14 cellular contexts compared by ENCODE assay signal in the genomic region with DNA sequence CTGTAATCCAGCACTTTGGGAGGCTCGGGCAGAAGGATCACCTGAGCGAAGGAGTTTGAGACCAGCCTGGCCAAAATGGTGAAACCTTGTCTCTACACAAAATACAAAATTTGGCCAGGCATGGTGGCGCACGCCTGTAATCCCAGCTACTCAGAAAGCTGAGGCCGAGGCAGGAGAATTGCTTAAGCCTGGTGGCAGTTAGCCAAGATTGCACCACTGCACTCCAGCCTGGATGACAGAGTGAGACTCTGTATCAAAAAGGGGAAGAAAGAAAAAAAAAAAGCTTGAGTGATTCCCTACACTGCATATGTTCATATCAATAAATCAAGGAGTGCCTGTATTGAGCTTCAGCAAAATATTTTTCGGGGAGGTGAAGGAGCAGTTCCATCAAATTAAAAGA. TPM values are rescaled to one million over a fixed set of nuclear protein-coding genes. Genes with fewer than 3 reads are reported as not detected.
DNase-seq lines count a peak whose midpoint lies in the region; ATAC-seq, FAIRE-seq and TF ChIP-seq lines count a peak whose summit lies in the region.
"Had no signal": no experiment of that assay in that cellular context is flagged by ENCODE, and none has a peak within 500 bp of the region (broad histone marks: within the 10 kb centered on the region; RNA-seq: fewer than 3 reads in every experiment).

No MANE protein-coding gene starts in this region.

- H3K36me3 ChIP-seq in neutrophil: no peaks in the 10 kb centered on the region
- H3K36me3 ChIP-seq: ascending aorta, SJCRH30 had no signal

- H3K27me3 Mint-ChIP-seq in stimulated activated naive CD8-positive, alpha-beta T cell treated with anti-CD3 and anti-CD28 coated beads, Interleukin-15, amount 100 ng/mL, for 72 hours: no peaks in the 10 kb centered on the region

- H3K27ac Mint-ChIP-seq in stimulated activated naive CD8-positive, alpha-beta T cell treated with anti-CD3 and anti-CD28 coated beads, Interleukin-15, amount 100 ng/mL, for 72 hours: no peak overlapping the region
- H3K27ac Mint-ChIP-seq: CD8-positive, alpha-beta T cell had no signal

- peaks cover 6% of the 10 kb centered on the region for H3K27me3 ChIP-seq in neutrophil
- H3K27me3 ChIP-seq: ascending aorta, SJCRH30 had no signal

- peaks cover 16% of the 10 kb centered on the region for H3K4me1 Mint-ChIP-seq in stimulated activated naive CD8-positive, alpha-beta T cell treated with anti-CD3 and anti-CD28 coated beads, Interleukin-15, amount 100 ng/mL, for 72 hours

- no peak for ATAC-seq in stimulated activated naive CD8-positive, alpha-beta T cell treated with anti-CD3 and anti-CD28 coated beads, Interleukin-15, amount 100 ng/mL, for 72 hours
- ATAC-seq in GM18519 (IDR thresholded peaks at IDR 0.05; ENCODE audit: low FRiP score, unreplicated experiment): no peak
- ATAC-seq: CD8-positive, alpha-beta T cell; mucosa of descending colon had no signal

- H3K4me3 ChIP-seq in fibroblast of villous mesenchyme (ENCODE audit: low read depth, low read length) (no peak overlapping the region), neutrophil (ENCODE audit: low read depth in 1 of 2, low read length in 1 of 2) (no peak overlapping the region)
- H3K4me3 ChIP-seq: ascending aorta, mucosa of descending colon, SJCRH30 had no signal

- peaks cover 5 to 8% of the 10 kb centered on the region in 2 experiments for H3K4me1 ChIP-seq in neutrophil (ENCODE audit: control insufficient read depth in 1 of 2, insufficient read depth in 1 of 2, low read depth in 1 of 2, low read length in 1 of 2)
- H3K4me1 ChIP-seq: ascending aorta, SJCRH30 had no signal

- peak overlapping the region; percentile 6 for H3K27ac ChIP-seq in neutrophil
- H3K27ac ChIP-seq: ascending aorta, SJCRH30 had no signal

- no peak overlapping the region for H3K4me3 Mint-ChIP-seq in stimulated activated naive CD8-positive, alpha-beta T cell treated with anti-CD3 and anti-CD28 coated beads, Interleukin-15, amount 100 ng/mL, for 72 hours
- H3K4me3 Mint-ChIP-seq: CD8-positive, alpha-beta T cell had no signal

- DNase-seq in ELR (ENCODE audit: low read depth) (peak; percentile 14), RPMI8226 (peak; percentile 60), fibroblast of villous mesenchyme (ENCODE audit: low read depth) (peak; percentile 70), urothelium cell line (ENCODE audit: low spot score) (no peak)
- no peak for DNase-seq in stimulated activated naive CD8-positive, alpha-beta T cell treated with anti-CD3 and anti-CD28 coated beads, Interleukin-15, amount 100 ng/mL, for 72 hours
- no peak for DNase-seq in stimulated activated CD4-positive, alpha-beta T cell treated with anti-CD3 and anti-CD28 coated beads, Interleukin-12 subunit alpha, Interleukin-12 subunit beta, amount 100 ng/mL, for 4 hours
- DNase-seq: CD8-positive, alpha-beta T cell; NCI-H1436; SJCRH30 had no signal

- no peak for TF ChIP-seq CTCF in fibroblast of villous mesenchyme (IDR thresholded peaks at IDR 0.05; ENCODE audit: insufficient read depth, low read depth, low read length)
- no peak for TF ChIP-seq CTCF in neutrophil (IDR thresholded peaks at IDR 0.05)

- no peaks in the 10 kb centered on the region for H3K9me3 ChIP-seq in neutrophil
- H3K9me3 ChIP-seq: ascending aorta, mucosa of descending colon, SJCRH30 had no signal

- FAIRE-seq in urothelium cell line (lab: Jason Lieb, UNC): no peak

- no peaks in the 10 kb centered on the region for H3K9me3 Mint-ChIP-seq in stimulated activated naive CD8-positive, alpha-beta T cell treated with anti-CD3 and anti-CD28 coated beads, Interleukin-15, amount 100 ng/mL, for 72 hours
- H3K9me3 Mint-ChIP-seq: CD8-positive, alpha-beta T cell had no signal

RNA-seq across cellular contexts. Expression of a gene that starts 45.8 kb away (rescaled TPM):
- total RNA-seq in fibroblast of villous mesenchyme: 0.43 and 0.64 TPM in 2 replicates
- total RNA-seq: activated CD8-positive, alpha-beta memory T cell treated with anti-CD3 and anti-CD28 coated beads for 36 hours; CD8-positive, alpha-beta T cell had no signal

Comparison
In these comparisons a context has a peak if more than half of its experiments do, and no peak if none do; other contexts are left out.
1. DNase-seq: peak in ELR (single experiment), RPMI8226 (single experiment) and fibroblast of villous mesenchyme (single experiment); none in stimulated activated naive CD8-positive, alpha-beta T cell treated with anti-CD3 and anti-CD28 coated beads, Interleukin-15, amount 100 ng/mL, for 72 hours (0 of 2), stimulated activated CD4-positive, alpha-beta T cell treated with anti-CD3 and anti-CD28 coated beads, Interleukin-12 subunit alpha, Interleukin-12 subunit beta, amount 100 ng/mL, for 4 hours (single experiment) and urothelium cell line (single experiment).